ENCODE assay signal across 11 cellular contexts in genomic region chr11:59776210-59777066, GRCh38. TPM values are rescaled to one million over a fixed set of nuclear protein-coding genes. Genes with fewer than 3 reads are reported as not detected.
DNase-seq lines count a peak whose midpoint lies in the region; ATAC-seq and TF ChIP-seq lines count a peak whose summit lies in the region.
"Had no signal": no experiment of that assay in that cellular context is flagged by ENCODE, and none has a peak within 500 bp of the region (broad histone marks: within the 10 kb centered on the region; RNA-seq: fewer than 3 reads in every experiment).

No MANE protein-coding gene starts in this region.

- no peaks in the 10 kb centered on the region for H3K27me3 Mint-ChIP-seq in natural killer cell treated with Interleukin-12 subunit alpha and Interleukin-12 subunit beta and Interleukin-15 and Interleukin-18, amount 100 ng/mL, for 72 hours
- no peaks in the 10 kb centered on the region for H3K27me3 Mint-ChIP-seq in natural killer cell (ENCODE audit: low read depth in 2 of 2)
- H3K27me3 Mint-ChIP-seq in activated T-helper 17 cell treated with anti-CD3 and anti-CD28 coated beads, Interleukin-2, amount 50 U/mL, for 72 hours, result no peaks in the 10 kb centered on the region
- H3K27me3 Mint-ChIP-seq: activated naive CD4-positive, alpha-beta T cell treated with anti-CD3 and anti-CD28 coated beads, Interleukin-2, amount 50 U/mL, for 24 hours had no signal

- intact Hi-C loops in natural killer cell (cut with micrococcal nuclease), result no loop called here

- ATAC-seq in natural killer cell treated with Interleukin-12 subunit alpha and Interleukin-12 subunit beta and Interleukin-15 and Interleukin-18, amount 100 ng/mL, for 72 hours, result peak; percentile 73 to 84
- no peak for ATAC-seq in natural killer cell
- peak; percentile 94 for ATAC-seq in activated T-helper 17 cell treated with anti-CD3 and anti-CD28 coated beads, Interleukin-2, amount 50 U/mL, for 72 hours (replicated peaks)
- no peak for ATAC-seq in HG02938 (IDR thresholded peaks at IDR 0.05; ENCODE audit: unreplicated experiment)
- no peak for ATAC-seq in HG02884 (IDR thresholded peaks at IDR 0.05; ENCODE audit: unreplicated experiment)

- H3K27ac Mint-ChIP-seq in natural killer cell treated with Interleukin-12 subunit alpha and Interleukin-12 subunit beta and Interleukin-15 and Interleukin-18, amount 100 ng/mL, for 72 hours, result peak overlapping the region; percentile 50 to 58
- H3K27ac Mint-ChIP-seq in natural killer cell, result no peak overlapping the region
- H3K27ac Mint-ChIP-seq in activated T-helper 17 cell treated with anti-CD3 and anti-CD28 coated beads, Interleukin-2, amount 50 U/mL, for 72 hours, result no peak overlapping the region
- H3K27ac Mint-ChIP-seq: activated naive CD4-positive, alpha-beta T cell treated with anti-CD3 and anti-CD28 coated beads, Interleukin-2, amount 50 U/mL, for 24 hours had no signal

- H3K36me3 Mint-ChIP-seq in natural killer cell treated with Interleukin-12 subunit alpha and Interleukin-12 subunit beta and Interleukin-15 and Interleukin-18, amount 100 ng/mL, for 72 hours, result peaks cover 2% of the 10 kb centered on the region
- H3K36me3 Mint-ChIP-seq in natural killer cell, result peaks cover 1% of the 10 kb centered on the region
- H3K36me3 Mint-ChIP-seq in activated T-helper 17 cell treated with anti-CD3 and anti-CD28 coated beads, Interleukin-2, amount 50 U/mL, for 72 hours (ENCODE audit: low read depth), result peaks cover 20% of the 10 kb centered on the region

- peak overlapping the region; percentile 45 for H3K4me3 Mint-ChIP-seq in natural killer cell treated with Interleukin-12 subunit alpha and Interleukin-12 subunit beta and Interleukin-15 and Interleukin-18, amount 100 ng/mL, for 72 hours
- no peak overlapping the region for H3K4me3 Mint-ChIP-seq in natural killer cell
- no peak overlapping the region for H3K4me3 Mint-ChIP-seq in activated T-helper 17 cell treated with anti-CD3 and anti-CD28 coated beads, Interleukin-2, amount 50 U/mL, for 72 hours
- H3K4me3 Mint-ChIP-seq: activated naive CD4-positive, alpha-beta T cell treated with anti-CD3 and anti-CD28 coated beads, Interleukin-2, amount 50 U/mL, for 24 hours; CD14-positive monocyte; nephron had no signal

- DNase-seq in natural killer cell treated with Interleukin-12 subunit alpha and Interleukin-12 subunit beta and Interleukin-15 and Interleukin-18, amount 100 ng/mL, for 72 hours (ENCODE audit: low spot score), result no peak
- DNase-seq in natural killer cell (no peak), kidney tubule cell (ENCODE audit: low spot score) (peak; percentile 96), SK-N-DZ (ENCODE audit: low spot score) (no peak)
- no peak for DNase-seq in central memory CD4-positive, alpha-beta T cell

- H3K4me1 Mint-ChIP-seq in natural killer cell treated with Interleukin-12 subunit alpha and Interleukin-12 subunit beta and Interleukin-15 and Interleukin-18, amount 100 ng/mL, for 72 hours (ENCODE audit: low read depth in 2 of 2), result peaks cover 43 to 54% of the 10 kb centered on the region in 2 donors
- H3K4me1 Mint-ChIP-seq in natural killer cell, result peaks cover 14 to 19% of the 10 kb centered on the region in 2 donors
- H3K4me1 Mint-ChIP-seq in activated T-helper 17 cell treated with anti-CD3 and anti-CD28 coated beads, Interleukin-2, amount 50 U/mL, for 72 hours, result peaks cover 10% of the 10 kb centered on the region
- H3K4me1 Mint-ChIP-seq: nephron had no signal

- no peak for TF ChIP-seq CTCF in natural killer cell (IDR thresholded peaks at IDR 0.05)

- H3K9me3 Mint-ChIP-seq in natural killer cell treated with Interleukin-12 subunit alpha and Interleukin-12 subunit beta and Interleukin-15 and Interleukin-18, amount 100 ng/mL, for 72 hours, result no peaks in the 10 kb centered on the region
- no peaks in the 10 kb centered on the region for H3K9me3 Mint-ChIP-seq in natural killer cell
- no peaks in the 10 kb centered on the region for H3K9me3 Mint-ChIP-seq in activated T-helper 17 cell treated with anti-CD3 and anti-CD28 coated beads, Interleukin-2, amount 50 U/mL, for 72 hours
- H3K9me3 Mint-ChIP-seq: activated naive CD4-positive, alpha-beta T cell treated with anti-CD3 and anti-CD28 coated beads, Interleukin-2, amount 50 U/mL, for 24 hours; CD14-positive monocyte; nephron had no signal

RNA-seq across cellular contexts. Expression of gene STX3, which starts 21.3 kb away (rescaled TPM):
- 10 to 100 TPM; 26.8 to 28.5 TPM for total RNA-seq in natural killer cell treated with Interleukin-12 subunit alpha and Interleukin-12 subunit beta and Interleukin-15 and Interleukin-18, amount 100 ng/mL, for 72 hours
- 10 to 100 TPM in 2 of 3 donors, 1 to 10 TPM in 1; 6.8 to 19.1 (median 17.0) TPM for total RNA-seq in natural killer cell
- total RNA-seq in activated T-helper 17 cell treated with anti-CD3 and anti-CD28 coated beads, Interleukin-2, amount 50 U/mL, for 72 hours, result 10 to 100 TPM in 1 of 2 donors, 1 to 10 TPM in 1; 9.5 to 12.6 TPM
- 4.4 and 5.0 TPM in 2 replicates for polyA plus RNA-seq in SK-N-DZ (2014; cell fraction: cytosol; rRNA removed)
- 2.3 and 4.3 TPM in 2 replicates for polyA plus RNA-seq in SK-N-DZ (2014; cell fraction: nucleus; rRNA removed)

RNA-seq across cellular contexts. Expression of gene MRPL16, which starts 34.1 kb away (rescaled TPM):
- 10 to 100 TPM; 58.7 to 75.5 TPM for total RNA-seq in natural killer cell treated with Interleukin-12 subunit alpha and Interleukin-12 subunit beta and Interleukin-15 and Interleukin-18, amount 100 ng/mL, for 72 hours
- 10 to 100 TPM; 34.9 to 38.0 (median 37.5) TPM for total RNA-seq in natural killer cell
- total RNA-seq in activated T-helper 17 cell treated with anti-CD3 and anti-CD28 coated beads, Interleukin-2, amount 50 U/mL, for 72 hours, result 10 to 100 TPM; 51.2 to 92.8 TPM
- polyA plus RNA-seq in SK-N-DZ (2014; cell fraction: cytosol; rRNA removed), result 42.8 and 56.6 TPM in 2 replicates
- 31.6 and 32.3 TPM in 2 replicates for polyA plus RNA-seq in SK-N-DZ (2014; cell fraction: nucleus; rRNA removed)

Comparison
In these comparisons a context has a peak if more than half of its experiments do, and no peak if none do; other contexts are left out.
1. ATAC-seq: peak in natural killer cell treated with Interleukin-12 subunit alpha and Interleukin-12 subunit beta and Interleukin-15 and Interleukin-18, amount 100 ng/mL, for 72 hours (2 of 2) and activated T-helper 17 cell treated with anti-CD3 and anti-CD28 coated beads, Interleukin-2, amount 50 U/mL, for 72 hours (single experiment); none in natural killer cell (0 of 3), HG02938 (single experiment) and HG02884 (single experiment).
2. H3K27ac Mint-ChIP-seq: peak in natural killer cell treated with Interleukin-12 subunit alpha and Interleukin-12 subunit beta and Interleukin-15 and Interleukin-18, amount 100 ng/mL, for 72 hours (2 of 2); none in natural killer cell (0 of 2) and activated T-helper 17 cell treated with anti-CD3 and anti-CD28 coated beads, Interleukin-2, amount 50 U/mL, for 72 hours (single experiment).